8 cellular contexts compared by ENCODE assay signal in genomic region chr17:81509687-81510523, GRCh38. TPM values are rescaled to one million over a fixed set of nuclear protein-coding genes. Genes with fewer than 3 reads are reported as not detected.
DNase-seq lines count a peak whose midpoint lies in the region; ATAC-seq lines count a peak whose summit lies in the region.

No MANE protein-coding gene starts in this region.

- H3K9me3 ChIP-seq in BLaER1 (peaks cover 9% of the 10 kb centered on the region; the same call in 1 of the 2 replicates), MG63 (no peaks in the 10 kb centered on the region)

- no peak for DNase-seq in MG63
- peak; percentile 78 for DNase-seq in amniotic epithelial cell (ENCODE audit: low read depth)
- peak; percentile 29 for DNase-seq in left kidney (ENCODE audit: low read depth, low spot score)
- DNase-seq in substantia nigra (lab: John Stamatoyannopoulos, UW): no peak
- no peak for DNase-seq in COLO829 (ENCODE audit: low spot score)
- DNase-seq in sciatic nerve (ENCODE audit: low spot score): no peak

- peaks cover 22% of the 10 kb centered on the region for H3K4me1 ChIP-seq in BLaER1

- H4K20me1 ChIP-seq in BLaER1: peaks cover 58% of the 10 kb centered on the region

- intact Hi-C loops in sciatic nerve (cut with DNase I): no loop called here

- ATAC-seq in sciatic nerve (no peak), HG03571 (IDR thresholded peaks at IDR 0.05; ENCODE audit: unreplicated experiment) (no peak)

- H3K36me3 ChIP-seq in BLaER1: peaks cover 40% of the 10 kb centered on the region
- peaks cover 38% of the 10 kb centered on the region for H3K36me3 ChIP-seq in MG63

- H3K4me3 ChIP-seq in BLaER1 (peak overlapping the region; percentile 97), MG63 (peak overlapping the region; percentile 95)

- peak overlapping the region; percentile 96 for H3K9ac ChIP-seq in BLaER1

- H3K27ac ChIP-seq in BLaER1: peak overlapping the region; percentile 89
- H3K27ac ChIP-seq in substantia nigra (ENCODE audit: low read depth, low read length, poor library complexity, severe bottlenecking): peak overlapping the region; percentile 93

- H3K4me2 ChIP-seq in BLaER1: peak overlapping the region; percentile 97

- H3K27me3 ChIP-seq in BLaER1: no peaks in the 10 kb centered on the region
- H3K27me3 ChIP-seq in MG63: no peaks in the 10 kb centered on the region

RNA-seq across cellular contexts. Expression of gene ACTG1, which starts 2.7 kb away (rescaled TPM):
- total RNA-seq in MG63 (2014; rRNA removed; shearing (Covaris generic); ENCODE audit: low replicate concordance): 5,061 and 6,321 TPM in 2 replicates
- 2,552 TPM for total RNA-seq in sciatic nerve

RNA-seq across cellular contexts. Expression of gene FSCN2, which starts 18.3 kb away (rescaled TPM):
- 0.12 TPM in 1 of 2 replicates, not detected in the other for total RNA-seq in MG63 (2014; rRNA removed; shearing (Covaris generic); ENCODE audit: low replicate concordance)
- 1.6 TPM for total RNA-seq in sciatic nerve

RNA-seq across cellular contexts. Expression of gene FAAP100, which starts 42.2 kb away (rescaled TPM):
- 25.6 and 41.7 TPM in 2 replicates for total RNA-seq in MG63 (2014; rRNA removed; shearing (Covaris generic); ENCODE audit: low replicate concordance)
- 20.0 TPM for total RNA-seq in sciatic nerve

Comparison
In these comparisons a context has a peak if more than half of its experiments do, and no peak if none do; other contexts are left out.
1. DNase-seq: peak in amniotic epithelial cell (single experiment) and left kidney (single experiment); none in MG63 (single experiment), substantia nigra (0 of 49), COLO829 (single experiment) and sciatic nerve (single experiment).